ENCODE assay signal across 25 cellular contexts in the genomic region with DNA sequence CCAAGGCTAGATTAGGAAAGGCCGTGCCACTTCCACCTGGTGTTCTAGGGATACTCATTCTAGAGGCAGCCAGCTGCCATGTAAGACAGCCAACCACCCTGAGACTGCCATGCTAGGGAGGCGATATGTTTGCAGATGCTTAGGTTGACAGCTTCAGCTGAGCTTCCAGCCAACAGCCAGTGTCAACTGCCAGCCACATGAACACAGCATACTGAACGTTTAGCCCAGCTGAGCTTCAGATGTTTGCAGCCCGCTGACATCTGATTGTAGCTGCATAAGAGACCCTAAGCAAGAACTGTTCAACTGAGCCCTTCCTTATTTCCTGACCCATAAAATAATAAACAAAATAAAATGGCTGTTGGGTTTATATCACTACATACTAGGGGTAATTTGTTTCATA. TPM values are rescaled to one million over a fixed set of nuclear protein-coding genes. Genes with fewer than 3 reads are reported as not detected.
"Had no signal": no experiment of that assay in that cellular context is flagged by ENCODE, and none has a peak within 500 bp of the region (broad histone marks: within the 10 kb centered on the region; RNA-seq: fewer than 3 reads in every experiment).

No MANE protein-coding gene starts in this region.

- DNase-seq: dermis blood vessel endothelial cell; effector memory CD4-positive, alpha-beta T cell; foreskin keratinocyte; heart left ventricle; kidney; mucosa of descending colon; naive B cell; nephron progenitor cell; right lobe of liver; stimulated activated CD4-positive, alpha-beta T cell treated with anti-CD3 and anti-CD28 coated beads, Interleukin-12 subunit alpha, Interleukin-12 subunit beta, amount 100 ng/mL, for 4 hours; stimulated activated CD4-positive, alpha-beta T cell treated with anti-CD3 and anti-CD28 coated beads, Interleukin-1b, Interleukin-23, amount 100 ng/mL, for 48 hours; stimulated activated CD4-positive, alpha-beta T cell treated with anti-CD3 and anti-CD28 coated beads, Interleukin-4, amount 100 ng/mL, for 1 hour; stimulated activated CD8-positive, alpha-beta memory T cell treated with anti-CD3 and anti-CD28 coated beads, Interleukin-4, amount 100 ng/mL, for 48 hours; stimulated activated naive CD4-positive, alpha-beta T cell treated with Interleukin-2 at 50 U/mL for 16 hours; stomach; thyroid gland; trophoblast cell had no signal

- H3K27me3 Mint-ChIP-seq: memory B cell, naive B cell had no signal

- H3K4me3 Mint-ChIP-seq: memory B cell, mesothelial cell of epicardium, naive B cell, nephron progenitor cell had no signal

- H3K27ac Mint-ChIP-seq: memory B cell, mesothelial cell of epicardium, nephron progenitor cell, progenitor cell of endocrine pancreas had no signal

- H3K36me3 Mint-ChIP-seq: memory B cell, mesothelial cell of epicardium, naive B cell had no signal

- ATAC-seq: foreskin keratinocyte, gastroesophageal sphincter, heart left ventricle, left lobe of liver, mucosa of descending colon, right lobe of liver had no signal

- H3K9me3 Mint-ChIP-seq: memory B cell, mesothelial cell of epicardium, naive B cell, nephron progenitor cell had no signal

RNA-seq across cellular contexts. Expression of a gene that starts 54.9 kb away (rescaled TPM):
- total RNA-seq: endothelial cell of umbilical vein, left lobe of liver, liver, progenitor cell of endocrine pancreas, right lobe of liver, ureter had no signal
- polyA plus RNA-seq: liver had no signal
